In genomic region chr6:31615748-31616147, GRCh38 we compare ENCODE assay signal across 12 cellular contexts. TPM values are rescaled to one million over a fixed set of nuclear protein-coding genes. Genes with fewer than 3 reads are reported as not detected.
DNase-seq lines count a peak whose midpoint lies in the region; ATAC-seq, FAIRE-seq and TF ChIP-seq lines count a peak whose summit lies in the region.
"Had no signal": no experiment of that assay in that cellular context is flagged by ENCODE, and none has a peak within 500 bp of the region (broad histone marks: within the 10 kb centered on the region; RNA-seq: fewer than 3 reads in every experiment).

No MANE protein-coding gene starts in this region.

- TF ChIP-seq POLR2A in GM12878 (IDR thresholded peaks at IDR 0.05; ENCODE audit: low read depth, low read length): peak; percentile 58; the same call in 1 of the 2 replicates

- peak overlapping the region; percentile 78 for H3K9ac ChIP-seq in GM12878 (ENCODE audit: control insufficient read depth, insufficient read depth, low read length)
- H3K9ac ChIP-seq: KMS-11 had no signal

- peak overlapping the region; percentile 96 for H3K4me2 ChIP-seq in GM12878 (ENCODE audit: control insufficient read depth, insufficient read depth)
- H3K4me2 ChIP-seq: KMS-11 had no signal

- no peak for FAIRE-seq in GM12878 (lab: Jason Lieb, UNC)
- FAIRE-seq: keratinocyte had no signal

- peaks cover 12% of the 10 kb centered on the region for H3K79me2 ChIP-seq in GM12878 (ENCODE audit: control insufficient read depth, insufficient read depth, low read length)

- ATAC-seq in GM12878: no peak
- no peak for ATAC-seq in psoas muscle
- no peak for ATAC-seq in GM21515 (IDR thresholded peaks at IDR 0.05; ENCODE audit: unreplicated experiment)

- TF ChIP-seq EP300 in GM12878 (IDR thresholded peaks at IDR 0.05; ENCODE audit: borderline replicate concordance in 1 of 2, control insufficient read depth in 1 of 2, low read depth in 2 of 2, low read length in 2 of 2): no peak

- BruUV-seq in GM12878 (replicated peaks; lab: Mats Ljungman, UMichigan): no TSS peak

- TF ChIP-seq CTCF in GM12878 (IDR thresholded peaks at IDR 0.05 in 2 of 3, conservative IDR thresholded peaks at IDR 0.05 in 1 of 3; ENCODE audit: control insufficient read depth in 2 of 3, extremely low read depth in 1 of 3, insufficient read depth in 1 of 3, low read depth in 3 of 3, low read length in 3 of 3) (no peak), psoas muscle (IDR thresholded peaks at IDR 0.05) (no peak)

- H3K36me3 ChIP-seq in GM12878 (ENCODE audit: control insufficient read depth in 2 of 2, insufficient read depth in 2 of 2, low read length in 1 of 2): no peaks in the 10 kb centered on the region
- H3K36me3 ChIP-seq in psoas muscle (ENCODE audit: insufficient read depth in 1 of 2, low read depth in 1 of 2): no peaks in the 10 kb centered on the region

- no peaks in the 10 kb centered on the region for H3K27me3 ChIP-seq in GM12878 (replicated peaks in 1 of 2; ENCODE audit: control insufficient read depth in 2 of 2, insufficient read depth in 2 of 2, low read length in 1 of 2)
- no peaks in the 10 kb centered on the region for H3K27me3 ChIP-seq in psoas muscle (ENCODE audit: insufficient read depth in 3 of 3, low read length in 2 of 3)

- peaks cover 29% of the 10 kb centered on the region for H3K4me1 ChIP-seq in GM12878 (ENCODE audit: control insufficient read depth, insufficient read depth, low read length)
- no peaks in the 10 kb centered on the region for H3K4me1 ChIP-seq in psoas muscle

- CTCF ChIA-PET in GM12878 (lab: Yijun Ruan, JAX): interaction anchor here (1.5 to 10.5 kb wide), 4 partner anchors 17 to 122 kb away, joined by 3 to 95 read pairs (median 11); no protein-coding TSS in a partner anchor

- no peak for TF ChIP-seq RAD21 in GM12878 (IDR thresholded peaks at IDR 0.05; ENCODE audit: insufficient read depth, low read depth, low read length)

- RAD21 ChIA-PET in GM12878 (lab: Charles Lee; ENCODE audit: unreplicated experiment): interaction anchor here (1.2 to 3.8 kb wide), 6 partner anchors 17 to 122 kb away, joined by 3 to 27 read pairs (median 4); partner anchors contain the start of genes GPANK1 and LTB

- in situ Hi-C loops in GM12878 (cut with MboI): no loop called here

- H3K4me3 ChIP-seq in GM12878 (peak overlapping the region; percentile 69), psoas muscle (peak overlapping the region; percentile 32)

- H3K9me3 ChIP-seq in GM12878 (replicated peaks; ENCODE audit: control insufficient read depth, insufficient read depth, low read length): no peaks in the 10 kb centered on the region
- no peaks in the 10 kb centered on the region for H3K9me3 ChIP-seq in psoas muscle

- DNase-seq in GF-D8 (lab: John Stamatoyannopoulos, UW): peak; percentile 90
- DNase-seq in NOMO-1 treated with dmso at 0.1 percent for 144 hours (lab: John Stamatoyannopoulos, UW; ENCODE audit: unreplicated experiment): peak; percentile 93
- no peak for DNase-seq in GM12878 (ENCODE audit: low read depth, low spot score)
- DNase-seq in psoas muscle: no peak
- no peak for DNase-seq in NCI-H510A treated with DMSO at 0.1 percent for 48 hours (lab: John Stamatoyannopoulos, UW)
- DNase-seq in SK-N-DZ (ENCODE audit: low spot score): no peak
- DNase-seq in HK-2 (ENCODE audit: unreplicated experiment): no peak
- DNase-seq: HCEC 1CT had no signal

- H3K27ac ChIP-seq in GM12878 (ENCODE audit: control insufficient read depth, insufficient read depth) (peak overlapping the region; percentile 93), psoas muscle (no peak overlapping the region)
- H3K27ac ChIP-seq: KMS-11 had no signal

- WGBS in GM12878 (ENCODE audit: insufficient coverage, insufficient replicate concordance, low lambda C conversion rate, missing lambda C conversion rate): 36% methylated on average over 5 of the region's 7 CpGs
- 58 to 60% (median 60%) methylated on average over 7 of the region's 7 CpGs for WGBS in psoas muscle, 3 donors

- H4K20me1 ChIP-seq in GM12878 (ENCODE audit: control insufficient read depth, insufficient read depth): no peaks in the 10 kb centered on the region

- peak overlapping the region; percentile 81 for H2AFZ ChIP-seq in GM12878 (ENCODE audit: control insufficient read depth, low read depth, low read length)

- intact Hi-C loops in GM12878 (cut with micrococcal nuclease; ENCODE audit: unreplicated experiment): loop anchor here (5.0 kb wide), 1 partner anchor 118 kb away; the partner anchor contains the start of gene MICB
- intact Hi-C loops in psoas muscle (cut with DNase I): loop anchor here in 1 of 2 donors (5.0 kb wide), 1 partner anchor 68 kb away; the partner anchor contains the start of genes ATP6V1G2 and NFKBIL1

- POLR2A ChIA-PET in GM12878 (lab: Charles Lee): interaction anchor here (0.6 to 3.4 kb wide), 14 partner anchors 17 to 342 kb away, joined by 3 to 19 read pairs (median 4); partner anchors contain the start of genes BAG6, C6orf47, DDX39B and NCR3

- SMC1A ChIA-PET in GM12878 (lab: Charles Lee; ENCODE audit: uncharacterized antibody, unreplicated experiment): interaction anchor here (0.7 to 9.6 kb wide), 11 partner anchors 18 to 319 kb away, joined by 3 to 78 read pairs (median 3); partner anchors contain the start of genes ATP6V1G2, NCR3 and NFKBIL1

RNA-seq across cellular contexts. Expression of gene AIF1, which starts 0.7 kb away (rescaled TPM):
- total RNA-seq in GM12878 (2013; cell fraction: nucleolus; rRNA removed): 4.6 and 6.0 TPM in 2 replicates
- total RNA-seq in GM12878 (2014; rRNA removed): 69.7 and 89.5 TPM in 2 replicates
- total RNA-seq in GM12878 (2014; rRNA removed; fragmentation: Illumina TruSeq; extraction: Trizol): 161 and 163 TPM in 2 replicates
- 91.0 and 107 TPM in 2 replicates for total RNA-seq in GM12878 (2021)
- 396 TPM for polyA plus RNA-seq in GM12878 (2011; ENCODE audit: low read depth)
- 1.9 and 4.2 TPM in 2 replicates for polyA plus RNA-seq in GM12878 (2011; rRNA removed)
- 2.2 and 2.3 TPM in 2 replicates for polyA plus RNA-seq in GM12878 (2011; cell fraction: cytosol; rRNA removed)
- 1.1 TPM in 2 replicates for polyA plus RNA-seq in GM12878 (2011; cell fraction: nucleus; rRNA removed)
- polyA plus RNA-seq in GM12878 (2012): 132 and 162 TPM in 2 replicates
- 240 and 348 TPM in 2 replicates for polyA plus RNA-seq in GM12878 (2014; fragmentation: Illumina TruSeq; extraction: Trizol)
- polyA plus RNA-seq in GM12878 (2014; fragmentation: Nextera tagmentation; extraction: Ambion mirVana): 100 to 1,000 TPM; 184 to 256 TPM
- 81.0 and 85.3 TPM in 2 replicates for polyA plus RNA-seq in GM12878 (2014; rRNA removed)
- 100 to 1,000 TPM; 133 to 135 TPM for polyA plus RNA-seq in GM12878 (2016; fragmentation: Nextera tagmentation; extraction: Ambion mirVana)
- polyA minus RNA-seq in GM12878 (2011; rRNA and poly(A)+ RNA removed): 0.59 and 1.5 TPM in 2 replicates
- polyA minus RNA-seq in GM12878 (2011; cell fraction: cytosol; rRNA and poly(A)+ RNA removed): not detected in 2 replicates
- polyA minus RNA-seq in GM12878 (2011; cell fraction: nucleus; rRNA and poly(A)+ RNA removed): 0.57 and 0.85 TPM in 2 replicates
- 1 to 10 TPM; 2.6 to 9.5 (median 4.6) TPM for total RNA-seq in psoas muscle
- 10 to 100 TPM in 1 of 3 donors, 1 to 10 TPM in 2; 4.9 to 11.3 (median 5.7) TPM for polyA plus RNA-seq in psoas muscle
- polyA plus RNA-seq in SK-N-DZ (2014; cell fraction: cytosol; rRNA removed): 0.57 TPM in 1 of 2 replicates, not detected in the other
- 0.38 TPM in 1 of 2 replicates, not detected in the other for polyA plus RNA-seq in SK-N-DZ (2014; cell fraction: nucleus; rRNA removed)
- polyA plus RNA-seq: keratinocyte had no signal

RNA-seq across cellular contexts. Expression of gene PRRC2A, which starts 4.8 kb away (rescaled TPM):
- 183 and 194 TPM in 2 replicates for total RNA-seq in GM12878 (2013; cell fraction: nucleolus; rRNA removed)
- total RNA-seq in GM12878 (2014; rRNA removed): 47.4 and 61.4 TPM in 2 replicates
- 37.9 and 44.0 TPM in 2 replicates for total RNA-seq in GM12878 (2014; rRNA removed; fragmentation: Illumina TruSeq; extraction: Trizol)
- total RNA-seq in GM12878 (2021): 231 and 244 TPM in 2 replicates
- polyA plus RNA-seq in GM12878 (2011; ENCODE audit: low read depth): 60.4 TPM
- 19.5 and 30.9 TPM in 2 replicates for polyA plus RNA-seq in GM12878 (2011; rRNA removed)
- polyA plus RNA-seq in GM12878 (2011; cell fraction: cytosol; rRNA removed): 40.9 and 41.6 TPM in 2 replicates
- polyA plus RNA-seq in GM12878 (2011; cell fraction: nucleus; rRNA removed): 213 and 263 TPM in 2 replicates
- polyA plus RNA-seq in GM12878 (2012): 128 and 149 TPM in 2 replicates
- polyA plus RNA-seq in GM12878 (2014; fragmentation: Illumina TruSeq; extraction: Trizol): 58.9 and 95.9 TPM in 2 replicates
- polyA plus RNA-seq in GM12878 (2014; fragmentation: Nextera tagmentation; extraction: Ambion mirVana): 1 to 10 TPM in 1 of 2 experiments, under 1 TPM in 1; 0.40 to 2.3 TPM
- polyA plus RNA-seq in GM12878 (2014; rRNA removed): 111 and 138 TPM in 2 replicates
- 10 to 100 TPM; 61.1 to 65.4 TPM for polyA plus RNA-seq in GM12878 (2016; fragmentation: Nextera tagmentation; extraction: Ambion mirVana)
- 14.7 and 36.0 TPM in 2 replicates for polyA minus RNA-seq in GM12878 (2011; rRNA and poly(A)+ RNA removed)
- polyA minus RNA-seq in GM12878 (2011; cell fraction: cytosol; rRNA and poly(A)+ RNA removed): 47.2 and 58.9 TPM in 2 replicates
- polyA minus RNA-seq in GM12878 (2011; cell fraction: nucleus; rRNA and poly(A)+ RNA removed): 59.4 and 109 TPM in 2 replicates
- 100 to 1,000 TPM in 1 of 4 donors, 10 to 100 TPM in 3; 80.1 to 116 (median 81.7) TPM for total RNA-seq in psoas muscle
- polyA plus RNA-seq in psoas muscle: 100 to 1,000 TPM in 1 of 3 donors, 10 to 100 TPM in 2; 60.2 to 119 (median 65.3) TPM
- 71.3 and 78.5 TPM in 2 replicates for polyA plus RNA-seq in SK-N-DZ (2014; cell fraction: cytosol; rRNA removed)
- 128 and 163 TPM in 2 replicates for polyA plus RNA-seq in SK-N-DZ (2014; cell fraction: nucleus; rRNA removed)

RNA-seq across cellular contexts. Expression of gene NCR3, which starts 22.9 kb away (rescaled TPM):
- total RNA-seq in GM12878 (2013; cell fraction: nucleolus; rRNA removed): 0.94 and 1.2 TPM in 2 replicates
- total RNA-seq in GM12878 (2014; rRNA removed) (11.2 and 13.1 TPM in 2 replicates), GM12878 (2014; rRNA removed; fragmentation: Illumina TruSeq; extraction: Trizol) (9.4 and 11.4 TPM in 2 replicates), GM12878 (2021) (20.2 and 21.0 TPM in 2 replicates), psoas muscle (not detected)
- 19.9 TPM for polyA plus RNA-seq in GM12878 (2011; ENCODE audit: low read depth)
- polyA plus RNA-seq in GM12878 (2011; rRNA removed) (7.7 and 12.0 TPM in 2 replicates), GM12878 (2014; fragmentation: Illumina TruSeq; extraction: Trizol) (10.1 and 16.8 TPM in 2 replicates), GM12878 (2014; fragmentation: Nextera tagmentation; extraction: Ambion mirVana) (10 to 100 TPM; 31.2 to 42.3 TPM), GM12878 (2014; rRNA removed) (16.9 and 27.6 TPM in 2 replicates), GM12878 (2016; fragmentation: Nextera tagmentation; extraction: Ambion mirVana) (10 to 100 TPM in 1 of 2 experiments, 1 to 10 TPM in 1; 9.4 to 15.0 TPM), psoas muscle (under 1 TPM in 2 of 3 donors, not detected in 1; 0.08 to 0.20 TPM)
- 22.0 and 25.1 TPM in 2 replicates for polyA plus RNA-seq in GM12878 (2011; cell fraction: cytosol; rRNA removed)
- polyA plus RNA-seq in GM12878 (2011; cell fraction: nucleus; rRNA removed): 8.0 and 9.0 TPM in 2 replicates
- 19.6 and 22.4 TPM in 2 replicates for polyA plus RNA-seq in GM12878 (2012)
- 14.8 and 15.3 TPM in 2 replicates for polyA minus RNA-seq in GM12878 (2011; rRNA and poly(A)+ RNA removed)
- 7.3 and 7.5 TPM in 2 replicates for polyA minus RNA-seq in GM12878 (2011; cell fraction: cytosol; rRNA and poly(A)+ RNA removed)
- polyA minus RNA-seq in GM12878 (2011; cell fraction: nucleus; rRNA and poly(A)+ RNA removed): 2.5 and 3.0 TPM in 2 replicates
- polyA plus RNA-seq in SK-N-DZ (2014; cell fraction: cytosol; rRNA removed): not detected in 2 replicates
- polyA plus RNA-seq in SK-N-DZ (2014; cell fraction: nucleus; rRNA removed): not detected in 2 replicates
- total RNA-seq: cerebellum had no signal
- polyA plus RNA-seq: keratinocyte had no signal

RNA-seq across cellular contexts. Expression of gene LST1, which starts 29.7 kb away (rescaled TPM):
- total RNA-seq in GM12878 (2013; cell fraction: nucleolus; rRNA removed): 1.6 and 2.5 TPM in 2 replicates
- 12.2 and 16.8 TPM in 2 replicates for total RNA-seq in GM12878 (2014; rRNA removed)
- 16.4 and 19.1 TPM in 2 replicates for total RNA-seq in GM12878 (2014; rRNA removed; fragmentation: Illumina TruSeq; extraction: Trizol)
- total RNA-seq in GM12878 (2021): 16.5 and 20.6 TPM in 2 replicates
- polyA plus RNA-seq in GM12878 (2011; ENCODE audit: low read depth): 8.2 TPM
- polyA plus RNA-seq in GM12878 (2011; rRNA removed): 2.9 and 4.1 TPM in 2 replicates
- 3.4 and 5.0 TPM in 2 replicates for polyA plus RNA-seq in GM12878 (2011; cell fraction: cytosol; rRNA removed)
- polyA plus RNA-seq in GM12878 (2011; cell fraction: nucleus; rRNA removed): 3.6 and 5.1 TPM in 2 replicates
- 12.3 and 12.5 TPM in 2 replicates for polyA plus RNA-seq in GM12878 (2012)
- 22.3 and 23.3 TPM in 2 replicates for polyA plus RNA-seq in GM12878 (2014; fragmentation: Illumina TruSeq; extraction: Trizol)
- 10 to 100 TPM; 30.0 to 35.5 TPM for polyA plus RNA-seq in GM12878 (2014; fragmentation: Nextera tagmentation; extraction: Ambion mirVana)
- polyA plus RNA-seq in GM12878 (2014; rRNA removed): 21.2 and 26.3 TPM in 2 replicates
- polyA plus RNA-seq in GM12878 (2016; fragmentation: Nextera tagmentation; extraction: Ambion mirVana): 10 to 100 TPM; 10.0 to 11.9 TPM
- 1.6 and 2.0 TPM in 2 replicates for polyA minus RNA-seq in GM12878 (2011; rRNA and poly(A)+ RNA removed)
- polyA minus RNA-seq in GM12878 (2011; cell fraction: cytosol; rRNA and poly(A)+ RNA removed): not detected in 2 replicates
- polyA minus RNA-seq in GM12878 (2011; cell fraction: nucleus; rRNA and poly(A)+ RNA removed): 2.0 TPM in 1 of 2 replicates, not detected in the other
- total RNA-seq in psoas muscle: 1 to 10 TPM; 1.8 to 5.6 (median 3.1) TPM
- polyA plus RNA-seq in psoas muscle: 1 to 10 TPM; 1.2 to 1.8 (median 1.7) TPM
- 1.2 and 3.0 TPM in 2 replicates for polyA plus RNA-seq in SK-N-DZ (2014; cell fraction: cytosol; rRNA removed)
- 1.2 TPM in 1 of 2 replicates, not detected in the other for polyA plus RNA-seq in SK-N-DZ (2014; cell fraction: nucleus; rRNA removed)
- polyA plus RNA-seq: keratinocyte had no signal

RNA-seq across cellular contexts. Expression of gene LTB, which starts 33.5 kb away (rescaled TPM):
- total RNA-seq in GM12878 (2013; cell fraction: nucleolus; rRNA removed): 7.5 and 8.2 TPM in 2 replicates
- total RNA-seq in GM12878 (2014; rRNA removed) (37.9 and 48.6 TPM in 2 replicates), GM12878 (2014; rRNA removed; fragmentation: Illumina TruSeq; extraction: Trizol) (22.6 and 23.3 TPM in 2 replicates), GM12878 (2021) (46.8 and 50.9 TPM in 2 replicates), psoas muscle (under 1 TPM; 0.69 to 0.79 (median 0.74) TPM)
- polyA plus RNA-seq in GM12878 (2011; ENCODE audit: low read depth): 17.1 TPM
- polyA plus RNA-seq in GM12878 (2011; rRNA removed) (3.2 and 4.9 TPM in 2 replicates), GM12878 (2014; fragmentation: Illumina TruSeq; extraction: Trizol) (2.7 and 10.0 TPM in 2 replicates), GM12878 (2014; fragmentation: Nextera tagmentation; extraction: Ambion mirVana) (1 to 10 TPM in 1 of 2 experiments, under 1 TPM in 1; 0.71 to 5.9 TPM), GM12878 (2014; rRNA removed) (74.3 and 91.2 TPM in 2 replicates), GM12878 (2016; fragmentation: Nextera tagmentation; extraction: Ambion mirVana) (10 to 100 TPM; 16.6 to 24.0 TPM), psoas muscle (1 to 10 TPM in 1 of 3 donors, under 1 TPM in 2; 0.08 to 1.0 (median 0.17) TPM)
- polyA plus RNA-seq in GM12878 (2011; cell fraction: cytosol; rRNA removed): 8.2 and 11.5 TPM in 2 replicates
- 8.7 and 10.0 TPM in 2 replicates for polyA plus RNA-seq in GM12878 (2011; cell fraction: nucleus; rRNA removed)
- polyA plus RNA-seq in GM12878 (2012): 66.8 and 106 TPM in 2 replicates
- polyA minus RNA-seq in GM12878 (2011; rRNA and poly(A)+ RNA removed): 2.0 TPM in 2 replicates
- polyA minus RNA-seq in GM12878 (2011; cell fraction: cytosol; rRNA and poly(A)+ RNA removed): 1.4 and 2.7 TPM in 2 replicates
- 3.0 and 5.3 TPM in 2 replicates for polyA minus RNA-seq in GM12878 (2011; cell fraction: nucleus; rRNA and poly(A)+ RNA removed)
- polyA plus RNA-seq in SK-N-DZ (2014; cell fraction: cytosol; rRNA removed): not detected in 2 replicates
- not detected in 2 replicates for polyA plus RNA-seq in SK-N-DZ (2014; cell fraction: nucleus; rRNA removed)
- total RNA-seq: cerebellum had no signal
- polyA plus RNA-seq: keratinocyte had no signal

Comparison
In these comparisons a context has a peak if more than half of its experiments do, and no peak if none do; other contexts are left out.
1. DNase-seq: peak in GF-D8 (single experiment) and NOMO-1 treated with dmso at 0.1 percent for 144 hours (single experiment); none in GM12878 (single experiment), psoas muscle (0 of 2), NCI-H510A treated with DMSO at 0.1 percent for 48 hours (single experiment), SK-N-DZ (single experiment) and HK-2 (single experiment).